Comparison of ENCODE assay signal across 20 cellular contexts in the genomic region with DNA sequence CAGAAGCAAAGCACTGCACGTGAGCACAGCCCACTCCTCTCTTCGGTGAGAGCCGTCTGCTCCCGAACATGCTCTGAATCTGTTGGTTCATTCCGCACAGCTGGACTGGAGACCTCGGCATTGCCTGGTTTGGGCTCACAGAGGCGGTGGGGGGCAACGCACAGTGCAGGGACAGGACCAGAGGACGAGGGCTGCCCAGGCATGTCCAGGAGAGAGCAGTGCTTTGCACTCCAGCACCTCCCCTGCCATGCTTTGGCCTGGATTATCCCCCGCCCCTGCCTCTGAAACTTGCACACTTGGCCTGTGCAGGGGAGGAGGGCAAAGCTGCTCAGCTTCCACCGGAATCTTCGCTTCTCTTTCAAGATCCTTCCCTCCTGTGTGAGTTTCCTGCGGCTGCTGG.
DNase-seq lines count a peak whose midpoint lies in the region; TF ChIP-seq lines count a peak whose summit lies in the region.
"Had no signal": no experiment of that assay in that cellular context is flagged by ENCODE, and none has a peak within 500 bp of the region (broad histone marks: within the 10 kb centered on the region; RNA-seq: fewer than 3 reads in every experiment).

No MANE protein-coding gene starts in this region.

- no peaks in the 10 kb centered on the region for H3K36me3 Mint-ChIP-seq in neural progenitor cell
- no peaks in the 10 kb centered on the region for H3K36me3 Mint-ChIP-seq in activated CD4-positive, alpha-beta T cell treated with anti-CD3 and anti-CD28 coated beads, Interleukin-2, amount 10 ng/mL, durations not matched to agents 24 days and 14 days (ENCODE audit: low read depth)
- H3K36me3 Mint-ChIP-seq: CD8-positive, alpha-beta memory T cell had no signal

- H3K4me1 ChIP-seq in neural progenitor cell (peaks cover 15% of the 10 kb centered on the region), testis (no peaks in the 10 kb centered on the region), esophagus muscularis mucosa (no peaks in the 10 kb centered on the region)

- TF ChIP-seq POLR2A in testis (IDR thresholded peaks at IDR 0.05) (no peak), esophagus muscularis mucosa (IDR thresholded peaks at IDR 0.05; ENCODE audit: low read depth) (no peak)

- 47 to 48% methylated on average over 13 of the region's 13 CpGs for WGBS in testis, 2 donors
- WGBS in esophagus muscularis mucosa = 56% methylated on average over 13 of the region's 13 CpGs

- H3K36me3 ChIP-seq in WERI-Rb-1 = no peaks in the 10 kb centered on the region
- H3K36me3 ChIP-seq in neural progenitor cell = no peaks in the 10 kb centered on the region
- H3K36me3 ChIP-seq in testis (ENCODE audit: low read depth, missing control alignments) = no peaks in the 10 kb centered on the region
- H3K36me3 ChIP-seq in esophagus muscularis mucosa = no peaks in the 10 kb centered on the region
- H3K36me3 ChIP-seq: MG63 had no signal

- no peak for TF ChIP-seq EP300 in esophagus muscularis mucosa (IDR thresholded peaks at IDR 0.05)

- H3K9ac ChIP-seq in neural progenitor cell = no peak overlapping the region

- peaks cover 13% of the 10 kb centered on the region for H3K4me1 Mint-ChIP-seq in neural progenitor cell
- no peaks in the 10 kb centered on the region for H3K4me1 Mint-ChIP-seq in activated CD4-positive, alpha-beta T cell treated with anti-CD3 and anti-CD28 coated beads, Interleukin-2, amount 10 ng/mL, durations not matched to agents 24 days and 14 days
- H3K4me1 Mint-ChIP-seq: CD8-positive, alpha-beta memory T cell had no signal

- H3K9me3 ChIP-seq in WERI-Rb-1 (ENCODE audit: severe bottlenecking) (peaks cover 11% of the 10 kb centered on the region), neural progenitor cell (ENCODE audit: low read depth) (no peaks in the 10 kb centered on the region), testis (no peaks in the 10 kb centered on the region), esophagus muscularis mucosa (peaks cover 0 to 22% (median 13%) of the 10 kb centered on the region in 4 donors)
- H3K9me3 ChIP-seq: MG63 had no signal

- peaks cover 22% of the 10 kb centered on the region for H3K9me3 Mint-ChIP-seq in neural progenitor cell
- H3K9me3 Mint-ChIP-seq in activated CD4-positive, alpha-beta T cell treated with anti-CD3 and anti-CD28 coated beads, Interleukin-2, amount 10 ng/mL, durations not matched to agents 24 days and 14 days = no peaks in the 10 kb centered on the region

- H3K27ac ChIP-seq in WERI-Rb-1 (peak overlapping the region; percentile 70), neural progenitor cell (no peak overlapping the region), testis (no peak overlapping the region), esophagus muscularis mucosa (replicated peaks in 1 of 4) (no peak overlapping the region)
- H3K27ac ChIP-seq: HL-60 had no signal

- intact Hi-C loops in testis (cut with DNase I; ENCODE audit: low total_unique reads) = no loop called here
- intact Hi-C loops in esophagus muscularis mucosa (cut with DNase I) = no loop called here
- intact Hi-C loops in activated CD4-positive, alpha-beta T cell treated with anti-CD3 and anti-CD28 coated beads, Interleukin-2, amount 10 ng/mL, durations not matched to agents 24 days and 14 days (cut with micrococcal nuclease) = no loop called here

- H3K4me3 ChIP-seq in WERI-Rb-1 (ENCODE audit: low read depth, low read length) (no peak overlapping the region), neural progenitor cell (no peak overlapping the region), testis (no peak overlapping the region), esophagus muscularis mucosa (no peak overlapping the region)
- H3K4me3 ChIP-seq: MG63 had no signal

- H3K79me2 ChIP-seq in neural progenitor cell (ENCODE audit: low read depth) = no peaks in the 10 kb centered on the region

- no peaks in the 10 kb centered on the region for H4K20me1 ChIP-seq in neural progenitor cell (ENCODE audit: low read depth)

- TF ChIP-seq CTCF in WERI-Rb-1 (IDR thresholded peaks at IDR 0.05; ENCODE audit: low read depth, low read length) (no peak), neural progenitor cell (IDR thresholded peaks at IDR 0.05) (no peak), testis (IDR thresholded peaks at IDR 0.05) (no peak), esophagus muscularis mucosa (IDR thresholded peaks at IDR 0.05) (no peak)

- H2AFZ ChIP-seq in neural progenitor cell (replicated peaks) = no peak overlapping the region

- no peaks in the 10 kb centered on the region for H3F3A ChIP-seq in neural progenitor cell (ENCODE audit: low read depth)

- H3K4me3 Mint-ChIP-seq in neural progenitor cell = no peak overlapping the region
- H3K4me3 Mint-ChIP-seq in activated CD4-positive, alpha-beta T cell treated with anti-CD3 and anti-CD28 coated beads, Interleukin-2, amount 10 ng/mL, durations not matched to agents 24 days and 14 days = no peak overlapping the region
- H3K4me3 Mint-ChIP-seq: CD8-positive, alpha-beta memory T cell; HFFc6 had no signal

- H3K4me2 ChIP-seq in neural progenitor cell = no peak overlapping the region

- no peaks in the 10 kb centered on the region for H3K27me3 ChIP-seq in WERI-Rb-1 (ENCODE audit: insufficient read depth, low read depth, severe bottlenecking)
- no peaks in the 10 kb centered on the region for H3K27me3 ChIP-seq in neural progenitor cell
- no peaks in the 10 kb centered on the region for H3K27me3 ChIP-seq in testis
- peaks cover 0 to 61% (median 0%) of the 10 kb centered on the region in 4 donors for H3K27me3 ChIP-seq in esophagus muscularis mucosa

- H3K27me3 Mint-ChIP-seq in neural progenitor cell (ENCODE audit: insufficient read depth, low read depth) = peaks cover 9% of the 10 kb centered on the region
- no peaks in the 10 kb centered on the region for H3K27me3 Mint-ChIP-seq in activated CD4-positive, alpha-beta T cell treated with anti-CD3 and anti-CD28 coated beads, Interleukin-2, amount 10 ng/mL, durations not matched to agents 24 days and 14 days

- DNase-seq in WERI-Rb-1 (peak; percentile 53), ecto neural progenitor cell (ENCODE audit: low spot score) (peak; percentile 45), neural progenitor cell (ENCODE audit: low spot score) (no peak), testis (peak; percentile 12), esophagus muscularis mucosa (ENCODE audit: extremely low spot score) (no peak), NCI-H526 treated with DMSO at 0.1 percent for 48 hours (lab: John Stamatoyannopoulos, UW) (no peak)
- no peak for DNase-seq in activated CD4-positive, alpha-beta T cell treated with anti-CD3 and anti-CD28 coated beads, Interleukin-2, amount 10 ng/mL, durations not matched to agents 24 days and 14 days
- DNase-seq: ACHN, C1 segment of cervical spinal cord, DMS79 treated with DMSO at 0.1 percent for 48 hours, HFFc6, IMR-90, MG63, NCI-H1048, NCI-H1436, NCI-H1930, NCI-H345, NCI-H526 had no signal

- peak overlapping the region; percentile 38 for H3K27ac Mint-ChIP-seq in neural progenitor cell
- no peak overlapping the region for H3K27ac Mint-ChIP-seq in activated CD4-positive, alpha-beta T cell treated with anti-CD3 and anti-CD28 coated beads, Interleukin-2, amount 10 ng/mL, durations not matched to agents 24 days and 14 days
- H3K27ac Mint-ChIP-seq: CD8-positive, alpha-beta memory T cell; HFFc6 had no signal

Comparison
In these comparisons a context has a peak if more than half of its experiments do, and no peak if none do; other contexts are left out.
1. DNase-seq: peak in WERI-Rb-1 (single experiment), ecto neural progenitor cell (single experiment) and testis (single experiment); none in neural progenitor cell (single experiment), esophagus muscularis mucosa (single experiment), NCI-H526 treated with DMSO at 0.1 percent for 48 hours (single experiment) and activated CD4-positive, alpha-beta T cell treated with anti-CD3 and anti-CD28 coated beads, Interleukin-2, amount 10 ng/mL, durations not matched to agents 24 days and 14 days (single experiment).